1 cellular context compared by ENCODE assay signal in the genomic region with DNA sequence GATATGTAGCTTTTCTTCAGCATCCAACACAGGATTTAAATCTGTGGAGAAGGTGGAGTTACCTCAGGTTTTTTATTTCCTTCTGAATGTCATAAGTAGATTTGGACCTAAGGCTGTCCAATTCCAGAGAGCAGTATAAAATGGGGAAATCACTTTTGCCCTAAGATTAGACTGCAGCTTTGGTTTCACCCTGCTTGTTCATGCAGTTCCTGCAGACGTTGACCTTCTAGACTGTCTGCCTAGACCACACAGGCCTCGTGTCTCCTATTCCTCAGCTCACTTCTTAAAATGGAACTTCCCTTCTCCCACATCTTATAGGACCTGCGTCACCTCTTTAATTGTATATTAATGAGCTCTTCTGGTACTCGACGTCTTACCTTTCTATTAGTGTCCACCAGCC.
TF ChIP-seq lines count a peak whose summit lies in the region.

No MANE protein-coding gene starts in this region.

TF ChIP-seq in IMR-90, 13 proteins besides CTCF, POLR2A, EP300 and RAD21 (continued from another document):
- TF ChIP-seq, protein P1, sequence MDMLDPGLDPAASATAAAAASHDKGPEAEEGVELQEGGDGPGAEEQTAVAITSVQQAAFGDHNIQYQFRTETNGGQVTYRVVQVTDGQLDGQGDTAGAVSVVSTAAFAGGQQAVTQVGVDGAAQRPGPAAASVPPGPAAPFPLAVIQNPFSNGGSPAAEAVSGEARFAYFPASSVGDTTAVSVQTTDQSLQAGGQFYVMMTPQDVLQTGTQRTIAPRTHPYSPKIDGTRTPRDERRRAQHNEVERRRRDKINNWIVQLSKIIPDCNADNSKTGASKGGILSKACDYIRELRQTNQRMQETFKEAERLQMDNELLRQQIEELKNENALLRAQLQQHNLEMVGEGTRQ (IDR thresholded peaks at IDR 0.05; ENCODE audit: low read depth, low read length), result no peak
- no peak for TF ChIP-seq SMC3 (IDR thresholded peaks at IDR 0.05; ENCODE audit: low read depth, low read length)
- TF ChIP-seq RCOR1 (IDR thresholded peaks at IDR 0.05; ENCODE audit: insufficient replicate concordance, low read length), result no peak
- TF ChIP-seq, protein P2, sequence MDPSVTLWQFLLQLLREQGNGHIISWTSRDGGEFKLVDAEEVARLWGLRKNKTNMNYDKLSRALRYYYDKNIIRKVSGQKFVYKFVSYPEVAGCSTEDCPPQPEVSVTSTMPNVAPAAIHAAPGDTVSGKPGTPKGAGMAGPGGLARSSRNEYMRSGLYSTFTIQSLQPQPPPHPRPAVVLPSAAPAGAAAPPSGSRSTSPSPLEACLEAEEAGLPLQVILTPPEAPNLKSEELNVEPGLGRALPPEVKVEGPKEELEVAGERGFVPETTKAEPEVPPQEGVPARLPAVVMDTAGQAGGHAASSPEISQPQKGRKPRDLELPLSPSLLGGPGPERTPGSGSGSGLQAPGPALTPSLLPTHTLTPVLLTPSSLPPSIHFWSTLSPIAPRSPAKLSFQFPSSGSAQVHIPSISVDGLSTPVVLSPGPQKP (IDR thresholded peaks at IDR 0.05; ENCODE audit: borderline replicate concordance, low read depth, low read length), result no peak
- no peak for TF ChIP-seq RFX5 (IDR thresholded peaks at IDR 0.05; ENCODE audit: low read depth, low read length)
- TF ChIP-seq CHD1 (IDR thresholded peaks at IDR 0.05; ENCODE audit: low read depth, low read length), result no peak
- TF ChIP-seq CEBPB (IDR thresholded peaks at IDR 0.05; ENCODE audit: low read depth, low read length), result no peak
- no peak for TF ChIP-seq FOS (IDR thresholded peaks at IDR 0.05; ENCODE audit: low read depth, low read length)
- no peak for TF ChIP-seq BHLHE40 (IDR thresholded peaks at IDR 0.05; ENCODE audit: low read depth, low read length)
